In genomic region chr16:56671706-56672105, GRCh38 we compare ENCODE assay signal across 20 cellular contexts. TPM values are rescaled to one million over a fixed set of nuclear protein-coding genes. Genes with fewer than 3 reads are reported as not detected.
"Had no signal": no experiment of that assay in that cellular context is flagged by ENCODE, and none has a peak within 500 bp of the region (broad histone marks: within the 10 kb centered on the region; RNA-seq: fewer than 3 reads in every experiment).

No MANE protein-coding gene starts in this region.

- H3K4me1 Mint-ChIP-seq: neural crest cell had no signal

- H3K27ac Mint-ChIP-seq: activated naive CD4-positive, alpha-beta T cell treated with anti-CD3 and anti-CD28 coated beads for 36 hours; activated naive CD8-positive, alpha-beta T cell treated with anti-CD3 and anti-CD28 coated beads, Interleukin-2, amount 50 U/mL, for 24 hours; endodermal cell; stimulated activated effector memory CD8-positive, alpha-beta T cell treated with anti-CD3 and anti-CD28 coated beads, Interleukin-12 subunit alpha, Interleukin-12 subunit beta, amount 100 ng/mL, for 72 hours; T-helper 2 cell treated with Interferon-gamma antibody and Interleukin-4, amounts not matched to agents 5 μg/mL and 100 μg/mL, for 36 hours had no signal

- DNase-seq: activated CD4-positive, alpha-beta T cell treated with anti-CD3 and anti-CD28 coated beads, Interleukin-2, amount 50 U/mL, for 1 hour; activated naive CD4-positive, alpha-beta T cell treated with anti-CD3 and anti-CD28 coated beads for 36 hours; activated naive CD8-positive, alpha-beta T cell treated with anti-CD3 and anti-CD28 coated beads, Interleukin-2, amount 50 U/mL, for 24 hours; aorta; dorsolateral prefrontal cortex; endodermal cell; foreskin keratinocyte; head of caudate nucleus; left colon; sigmoid colon; stimulated activated CD4-positive, alpha-beta T cell treated with anti-CD3 and anti-CD28 coated beads, Interleukin-2, amount 100 ng/mL, for 24 hours had no signal

- ATAC-seq: activated naive CD8-positive, alpha-beta T cell treated with anti-CD3 and anti-CD28 coated beads, Interleukin-2, amount 50 U/mL, for 24 hours; foreskin keratinocyte; left colon had no signal

- H3K9me3 Mint-ChIP-seq: activated naive CD4-positive, alpha-beta T cell treated with anti-CD3 and anti-CD28 coated beads for 36 hours; activated naive CD8-positive, alpha-beta T cell treated with anti-CD3 and anti-CD28 coated beads, Interleukin-2, amount 50 U/mL, for 24 hours; endodermal cell; neural crest cell; stimulated activated effector memory CD8-positive, alpha-beta T cell treated with anti-CD3 and anti-CD28 coated beads, Interleukin-12 subunit alpha, Interleukin-12 subunit beta, amount 100 ng/mL, for 72 hours; T-helper 2 cell treated with Interferon-gamma antibody and Interleukin-4, amounts not matched to agents 5 μg/mL and 100 μg/mL, for 36 hours had no signal

- H3K4me1 ChIP-seq: foreskin keratinocyte had no signal

- H3K36me3 Mint-ChIP-seq: stimulated activated effector memory CD8-positive, alpha-beta T cell treated with anti-CD3 and anti-CD28 coated beads, Interleukin-12 subunit alpha, Interleukin-12 subunit beta, amount 100 ng/mL, for 72 hours had no signal

- H3K4me3 Mint-ChIP-seq: activated naive CD4-positive, alpha-beta T cell treated with anti-CD3 and anti-CD28 coated beads for 36 hours; activated naive CD8-positive, alpha-beta T cell treated with anti-CD3 and anti-CD28 coated beads, Interleukin-2, amount 50 U/mL, for 24 hours; endodermal cell; neural crest cell; stimulated activated effector memory CD8-positive, alpha-beta T cell treated with anti-CD3 and anti-CD28 coated beads, Interleukin-12 subunit alpha, Interleukin-12 subunit beta, amount 100 ng/mL, for 72 hours; T-helper 2 cell treated with Interferon-gamma antibody and Interleukin-4, amounts not matched to agents 5 μg/mL and 100 μg/mL, for 36 hours had no signal

- H3K27ac ChIP-seq: cardiac muscle cell, dorsolateral prefrontal cortex, foreskin keratinocyte, sigmoid colon had no signal

- H3K9me3 ChIP-seq: sigmoid colon had no signal

- H3K36me3 ChIP-seq: cardiac muscle cell, sigmoid colon had no signal

- H3K4me3 ChIP-seq: cardiac muscle cell, dorsolateral prefrontal cortex, sigmoid colon had no signal

RNA-seq across cellular contexts. Expression of gene MT1H, which starts 2.1 kb away (rescaled TPM):
- total RNA-seq: cardiac muscle cell, foreskin keratinocyte, lung microvascular endothelial cell, neural crest cell, osteoblast, pulmonary artery endothelial cell, sigmoid colon, ureter had no signal
- polyA plus RNA-seq: cardiac muscle cell had no signal

RNA-seq across cellular contexts. Expression of gene MT1G, which starts 3.8 kb away (rescaled TPM):
- total RNA-seq: cardiac muscle cell, lung microvascular endothelial cell, neural crest cell, osteoblast, pulmonary artery endothelial cell had no signal
- polyA plus RNA-seq: cardiac muscle cell had no signal

RNA-seq across cellular contexts. Expression of gene MT1F, which starts 13.9 kb away (rescaled TPM):
- total RNA-seq: cardiac muscle cell had no signal
- polyA plus RNA-seq: cardiac muscle cell had no signal

RNA-seq across cellular contexts. Expression of gene MT1B, which starts 20.0 kb away (rescaled TPM):
- total RNA-seq: activated CD8-positive, alpha-beta memory T cell treated with anti-CD3 and anti-CD28 coated beads for 36 hours; activated naive CD4-positive, alpha-beta T cell treated with anti-CD3 and anti-CD28 coated beads for 36 hours; aorta; cardiac muscle cell; dorsolateral prefrontal cortex; endodermal cell; foreskin keratinocyte; left colon; lung microvascular endothelial cell; neural crest cell; osteoblast; pulmonary artery endothelial cell; sigmoid colon; ureter had no signal
- polyA plus RNA-seq: aorta, cardiac muscle cell, foreskin keratinocyte, sigmoid colon had no signal
